8 cellular contexts compared by ENCODE assay signal in the genomic region with DNA sequence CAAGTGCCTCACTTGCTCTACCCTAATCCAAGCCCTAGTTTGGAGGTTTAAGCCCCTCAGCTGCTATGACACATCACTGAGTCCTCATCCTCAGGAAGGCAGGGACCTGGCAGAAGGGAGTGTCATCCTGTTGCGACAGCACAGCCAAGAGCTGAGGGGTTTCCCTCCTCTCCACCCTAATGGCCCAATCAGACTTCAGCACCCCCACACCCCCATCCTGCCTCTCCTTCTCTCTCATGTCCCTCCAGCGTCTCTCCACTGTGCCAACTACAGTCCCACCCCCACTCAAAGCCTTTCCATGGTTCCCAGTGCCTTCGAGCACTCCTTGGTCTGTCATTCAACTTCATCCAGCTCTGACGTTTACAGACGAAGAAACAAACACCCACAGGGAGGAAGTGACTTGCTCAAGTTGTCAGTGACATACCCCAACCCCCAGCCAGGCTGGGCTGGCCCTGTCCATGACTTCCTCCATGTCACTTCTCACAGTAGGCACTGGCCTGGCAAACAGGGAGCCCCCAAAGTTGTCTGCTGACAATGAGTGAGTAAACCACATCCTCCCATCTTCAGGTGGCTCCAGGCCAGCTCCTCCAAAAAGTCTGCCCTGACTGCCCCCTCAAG. TPM values are rescaled to one million over a fixed set of nuclear protein-coding genes. Genes with fewer than 3 reads are reported as not detected.
DNase-seq lines count a peak whose midpoint lies in the region; ATAC-seq and TF ChIP-seq lines count a peak whose summit lies in the region.

No MANE protein-coding gene starts in this region.

- no peaks in the 10 kb centered on the region for H3K9me3 ChIP-seq in muscle layer of duodenum (ENCODE audit: control insufficient read depth in 1 of 2, low read length in 2 of 2)

- peaks cover 0 to 1% (median 0%) of the 10 kb centered on the region in 3 donors for H3K9me3 Mint-ChIP-seq in IgD-negative memory B cell
- no peaks in the 10 kb centered on the region for H3K9me3 Mint-ChIP-seq in stimulated activated naive CD8-positive, alpha-beta T cell treated with anti-CD3 and anti-CD28 coated beads, Interleukin-15, amount 100 ng/mL, for 72 hours

- H3K27ac ChIP-seq in coronary artery (peak overlapping the region; percentile 31 to 82), muscle layer of duodenum (ENCODE audit: low read length) (peak overlapping the region; percentile 77)

- H3K36me3 Mint-ChIP-seq in IgD-negative memory B cell, result peaks cover 4% of the 10 kb centered on the region

- no peaks in the 10 kb centered on the region for H3K36me3 ChIP-seq in muscle layer of duodenum (ENCODE audit: control insufficient read depth in 1 of 2, insufficient read depth in 2 of 2, low read length in 2 of 2)

- peak overlapping the region; percentile 83 to 93 (median 90) for H3K4me3 Mint-ChIP-seq in IgD-negative memory B cell
- H3K4me3 Mint-ChIP-seq in stimulated activated naive CD8-positive, alpha-beta T cell treated with anti-CD3 and anti-CD28 coated beads, Interleukin-15, amount 100 ng/mL, for 72 hours, result peak overlapping the region; percentile 75 to 78

- H3K4me3 ChIP-seq in coronary artery (peak overlapping the region; percentile 28), muscle layer of duodenum (ENCODE audit: low read depth in 1 of 2, low read length in 2 of 2) (peak overlapping the region in 1 of 2 donors; percentile 40)

- TF ChIP-seq CTCF in coronary artery (IDR thresholded peaks at IDR 0.05), result no peak

- no peaks in the 10 kb centered on the region for H3K27me3 ChIP-seq in muscle layer of duodenum (ENCODE audit: low read depth, low read length)

- peaks cover 26 to 69% (median 56%) of the 10 kb centered on the region in 3 donors for H3K4me1 Mint-ChIP-seq in IgD-negative memory B cell
- peaks cover 67% of the 10 kb centered on the region for H3K4me1 Mint-ChIP-seq in stimulated activated naive CD8-positive, alpha-beta T cell treated with anti-CD3 and anti-CD28 coated beads, Interleukin-15, amount 100 ng/mL, for 72 hours

- H3K4me1 ChIP-seq in muscle layer of duodenum (ENCODE audit: control insufficient read depth in 1 of 2, insufficient read depth in 2 of 2, low read length in 2 of 2), result peaks cover 10 to 45% of the 10 kb centered on the region in 2 donors

- DNase-seq in 8988T (peak; percentile 85), coronary artery (ENCODE audit: low spot score) (no peak)
- peak; percentile 41 for DNase-seq in activated CD4-positive, alpha-beta T cell treated with anti-CD3 and anti-CD28 coated beads for 1 hour
- peak; percentile 59 to 84 for DNase-seq in stimulated activated naive CD8-positive, alpha-beta T cell treated with anti-CD3 and anti-CD28 coated beads, Interleukin-15, amount 100 ng/mL, for 72 hours

- peak overlapping the region; percentile 94 to 99 (median 98) for H3K27ac Mint-ChIP-seq in IgD-negative memory B cell
- peak overlapping the region; percentile 97 to 98 for H3K27ac Mint-ChIP-seq in stimulated activated naive CD8-positive, alpha-beta T cell treated with anti-CD3 and anti-CD28 coated beads, Interleukin-15, amount 100 ng/mL, for 72 hours

- peak; percentile 95 for ATAC-seq in stimulated activated naive CD8-positive, alpha-beta T cell treated with anti-CD3 and anti-CD28 coated beads, Interleukin-15, amount 100 ng/mL, for 72 hours
- ATAC-seq in HG02885 (IDR thresholded peaks at IDR 0.05; ENCODE audit: poor library complexity, unreplicated experiment) (no peak), HG03439 (IDR thresholded peaks at IDR 0.05; ENCODE audit: unreplicated experiment) (no peak)

- H3K27me3 Mint-ChIP-seq in IgD-negative memory B cell, result no peaks in the 10 kb centered on the region
- no peaks in the 10 kb centered on the region for H3K27me3 Mint-ChIP-seq in stimulated activated naive CD8-positive, alpha-beta T cell treated with anti-CD3 and anti-CD28 coated beads, Interleukin-15, amount 100 ng/mL, for 72 hours

RNA-seq across cellular contexts. Expression of gene ARAP1, which starts 15.6 kb away (rescaled TPM):
- polyA plus RNA-seq in IgD-negative memory B cell, result 20.7 TPM

RNA-seq across cellular contexts. Expression of gene STARD10, which starts 57.3 kb away (rescaled TPM):
- 33.4 TPM for polyA plus RNA-seq in IgD-negative memory B cell
